ENCODE assay signal across 8 cellular contexts in genomic region chr13:27283906-27284523, GRCh38. TPM values are rescaled to one million over a fixed set of nuclear protein-coding genes. Genes with fewer than 3 reads are reported as not detected.
DNase-seq lines count a peak whose midpoint lies in the region; ATAC-seq and TF ChIP-seq lines count a peak whose summit lies in the region.

No MANE protein-coding gene starts in this region.

- POLR2A ChIA-PET in activated CD8-positive, alpha-beta T cell treated with anti-CD3 and anti-CD28 coated beads for 36 hours (lab: Charles Lee), result interaction anchor here (1.2 kb wide), 1 partner anchor 239 kb away, joined by 3 read pairs; no protein-coding TSS in a partner anchor

- H3K4me1 ChIP-seq in left lung, result no peaks in the 10 kb centered on the region
- H3K4me1 ChIP-seq in ovary (ENCODE audit: insufficient read depth), result no peaks in the 10 kb centered on the region

- TF ChIP-seq EP300 in ovary (IDR thresholded peaks at IDR 0.05), result no peak

- peak; percentile 42 for DNase-seq in CD1c-positive myeloid dendritic cell (ENCODE audit: extremely low spot score)
- peak; percentile 30 for DNase-seq in HFFc6
- DNase-seq in activated CD8-positive, alpha-beta T cell treated with anti-CD3 and anti-CD28 coated beads for 36 hours, result peak; percentile 45
- DNase-seq in left lung, result no peak
- DNase-seq in NCI-H1105 treated with DMSO at 0.1 percent for 48 hours (lab: John Stamatoyannopoulos, UW), result no peak
- no peak for DNase-seq in Kasumi-1 (lab: John Stamatoyannopoulos, UW)
- no peak for DNase-seq in ovary

- TF ChIP-seq POLR2A in ovary (IDR thresholded peaks at IDR 0.05), result no peak

- H3K36me3 Mint-ChIP-seq in HFFc6 (ENCODE audit: low read depth), result no peaks in the 10 kb centered on the region
- no peaks in the 10 kb centered on the region for H3K36me3 Mint-ChIP-seq in activated CD8-positive, alpha-beta T cell treated with anti-CD3 and anti-CD28 coated beads for 36 hours (ENCODE audit: low read depth)

- H3K9me3 ChIP-seq in left lung, result no peaks in the 10 kb centered on the region
- H3K9me3 ChIP-seq in ovary, result no peaks in the 10 kb centered on the region

- WGBS in ovary, 3 donors, result 86 to 89% (median 88%) methylated on average over 4 of the region's 4 CpGs

- intact Hi-C loops in activated CD8-positive, alpha-beta T cell treated with anti-CD3 and anti-CD28 coated beads for 36 hours (cut with micrococcal nuclease), result no loop called here
- intact Hi-C loops in left lung (cut with DNase I), result no loop called here
- intact Hi-C loops in ovary (cut with DNase I), result no loop called here

- ATAC-seq in activated CD8-positive, alpha-beta T cell treated with anti-CD3 and anti-CD28 coated beads for 36 hours, result peak; percentile 69
- ATAC-seq in left lung, result peak; percentile 90
- no peak for ATAC-seq in HG03571 (IDR thresholded peaks at IDR 0.05; ENCODE audit: unreplicated experiment)

- H3K27me3 Mint-ChIP-seq in HFFc6 (ENCODE audit: insufficient read depth), result peaks cover 22% of the 10 kb centered on the region
- H3K27me3 Mint-ChIP-seq in activated CD8-positive, alpha-beta T cell treated with anti-CD3 and anti-CD28 coated beads for 36 hours, result no peaks in the 10 kb centered on the region

- CTCF ChIA-PET in activated CD8-positive, alpha-beta T cell treated with anti-CD3 and anti-CD28 coated beads for 36 hours (lab: Charles Lee), result interaction anchor here (1.1 to 2.0 kb wide), 9 partner anchors 9 to 338 kb away, joined by 3 to 19 read pairs (median 6); partner anchors contain the start of gene RASL11A

- H3K27ac ChIP-seq in left lung, result no peak overlapping the region
- H3K27ac ChIP-seq in ovary, result no peak overlapping the region

- H3K36me3 ChIP-seq in left lung (no peaks in the 10 kb centered on the region), ovary (no peaks in the 10 kb centered on the region)

- no peaks in the 10 kb centered on the region for H3K9me3 Mint-ChIP-seq in HFFc6
- H3K9me3 Mint-ChIP-seq in activated CD8-positive, alpha-beta T cell treated with anti-CD3 and anti-CD28 coated beads for 36 hours, result no peaks in the 10 kb centered on the region

- H3K27me3 ChIP-seq in left lung (no peaks in the 10 kb centered on the region), ovary (no peaks in the 10 kb centered on the region)

- H3K4me1 Mint-ChIP-seq in HFFc6 (ENCODE audit: low read depth), result no peaks in the 10 kb centered on the region
- no peaks in the 10 kb centered on the region for H3K4me1 Mint-ChIP-seq in activated CD8-positive, alpha-beta T cell treated with anti-CD3 and anti-CD28 coated beads for 36 hours (ENCODE audit: low read depth)

- no peak overlapping the region for H3K27ac Mint-ChIP-seq in HFFc6
- no peak overlapping the region for H3K27ac Mint-ChIP-seq in activated CD8-positive, alpha-beta T cell treated with anti-CD3 and anti-CD28 coated beads for 36 hours

- TF ChIP-seq CTCF in HFFc6 (IDR thresholded peaks at IDR 0.05) (peak; percentile 66), left lung (IDR thresholded peaks at IDR 0.05) (peak in 1 of 2 donors; percentile 22), ovary (IDR thresholded peaks at IDR 0.05) (no peak)
- no peak for TF ChIP-seq CTCF in activated CD8-positive, alpha-beta T cell treated with anti-CD3 and anti-CD28 coated beads for 36 hours (IDR thresholded peaks at IDR 0.05)

- H3K4me3 ChIP-seq in left lung, result no peak overlapping the region
- H3K4me3 ChIP-seq in ovary, result no peak overlapping the region

- H3K4me3 Mint-ChIP-seq in HFFc6, result no peak overlapping the region
- no peak overlapping the region for H3K4me3 Mint-ChIP-seq in activated CD8-positive, alpha-beta T cell treated with anti-CD3 and anti-CD28 coated beads for 36 hours

RNA-seq across cellular contexts. Expression of gene RASL11A, which starts 13.4 kb away (rescaled TPM):
- 1 to 10 TPM; 3.3 to 9.6 (median 7.3) TPM for total RNA-seq in HFFc6 (2021; fragmentation: NEBNext Ultra II Directional; extraction: Animal tissue kit (Norgen Biotek cat#: 25700))
- total RNA-seq in activated CD8-positive, alpha-beta T cell treated with anti-CD3 and anti-CD28 coated beads for 36 hours, result 1 to 10 TPM; 2.7 to 3.1 TPM
- total RNA-seq in left lung, result 10 to 100 TPM; 12.2 to 12.6 TPM
- total RNA-seq in ovary, result 10 to 100 TPM in 4 of 7 donors, 1 to 10 TPM in 3; 6.2 to 36.3 (median 10.6) TPM
- 10 to 100 TPM; 19.4 to 31.0 TPM for polyA plus RNA-seq in ovary

RNA-seq across cellular contexts. Expression of gene RPL21, which starts 32.7 kb away (rescaled TPM):
- 1,000 to 10,000 TPM in 1 of 6 experiments, 100 to 1,000 TPM in 5; 752 to 1,001 (median 859) TPM for total RNA-seq in HFFc6 (2021; fragmentation: NEBNext Ultra II Directional; extraction: Animal tissue kit (Norgen Biotek cat#: 25700))
- 1,000 to 10,000 TPM; 1,401 to 1,445 TPM for total RNA-seq in activated CD8-positive, alpha-beta T cell treated with anti-CD3 and anti-CD28 coated beads for 36 hours
- total RNA-seq in left lung (100 to 1,000 TPM; 737 to 814 TPM), ovary (1,000 to 10,000 TPM; 1,871 to 3,304 (median 2,161) TPM)
- 1,000 to 10,000 TPM; 2,642 to 4,783 TPM for polyA plus RNA-seq in ovary

Comparison
In these comparisons a context has a peak if more than half of its experiments do, and no peak if none do; other contexts are left out.
1. DNase-seq: peak in CD1c-positive myeloid dendritic cell (single experiment), HFFc6 (single experiment) and activated CD8-positive, alpha-beta T cell treated with anti-CD3 and anti-CD28 coated beads for 36 hours (single experiment); none in left lung (0 of 2), NCI-H1105 treated with DMSO at 0.1 percent for 48 hours (single experiment), Kasumi-1 (0 of 2) and ovary (0 of 5).